29 cellular contexts compared by ENCODE assay signal in genomic region chr1:3711780-3712451, GRCh38. TPM values are rescaled to one million over a fixed set of nuclear protein-coding genes. Genes with fewer than 3 reads are reported as not detected.
A peak's percentile ranks its signal among the peaks of the same experiment; 100 is the strongest.
DNase-seq lines count a peak whose midpoint lies in the region; ATAC-seq and TF ChIP-seq lines count a peak whose summit lies in the region.
"Had no signal": no experiment of that assay in that cellular context is flagged by ENCODE, and none has a peak within 500 bp of the region (broad histone marks: within the 10 kb centered on the region; RNA-seq: fewer than 3 reads in every experiment).

No MANE protein-coding gene starts in this region.

- peak overlapping the region; percentile 47 for H2AK5ac ChIP-seq in neuronal stem cell (ENCODE audit: low read depth, low read length)

- no peak overlapping the region for H2AFZ ChIP-seq in neuronal stem cell (ENCODE audit: low read length)

- peak overlapping the region; percentile 48 for H4K8ac ChIP-seq in neuronal stem cell (ENCODE audit: low read depth, low read length)

- peaks cover 5 to 10% of the 10 kb centered on the region in 2 donors for H3K4me1 ChIP-seq in neuronal stem cell (ENCODE audit: control insufficient read depth in 2 of 2, insufficient read depth in 1 of 2, low read depth in 1 of 2, low read length in 2 of 2)
- H3K4me1 ChIP-seq: colonic mucosa had no signal

- no peak overlapping the region for H2BK120ac ChIP-seq in neuronal stem cell (ENCODE audit: low read depth, low read length)

- H3K9ac ChIP-seq in neuronal stem cell (ENCODE audit: low read depth, low read length, poor library complexity) = no peak overlapping the region
- H3K9ac ChIP-seq: KMS-11 had no signal

- H3K27me3 Mint-ChIP-seq in stimulated activated naive CD8-positive, alpha-beta T cell treated with anti-CD3 and anti-CD28 coated beads, Interleukin-15, amount 100 ng/mL, for 72 hours = peaks cover 45% of the 10 kb centered on the region

- no peak overlapping the region for H2BK12ac ChIP-seq in neuronal stem cell (ENCODE audit: low read length)

- H3K4me1 Mint-ChIP-seq in stimulated activated naive CD8-positive, alpha-beta T cell treated with anti-CD3 and anti-CD28 coated beads, Interleukin-15, amount 100 ng/mL, for 72 hours = no peaks in the 10 kb centered on the region
- H3K4me1 Mint-ChIP-seq: activated B cell treated with CpG ODN at 0.5 μM for 24 hours; activated naive CD8-positive, alpha-beta T cell treated with anti-CD3 and anti-CD28 coated beads, Interleukin-2, amount 50 U/mL, for 24 hours; CD4-positive, CD25-positive, alpha-beta regulatory T cell; neural crest cell had no signal

- no peak overlapping the region for H3K4me3 Mint-ChIP-seq in stimulated activated naive CD8-positive, alpha-beta T cell treated with anti-CD3 and anti-CD28 coated beads, Interleukin-15, amount 100 ng/mL, for 72 hours
- H3K4me3 Mint-ChIP-seq: activated B cell treated with CpG ODN at 0.5 μM for 24 hours; activated naive CD8-positive, alpha-beta T cell treated with anti-CD3 and anti-CD28 coated beads, Interleukin-2, amount 50 U/mL, for 24 hours; CD4-positive, CD25-positive, alpha-beta regulatory T cell; neural crest cell; type B pancreatic cell had no signal

- WGBS in neuronal stem cell (ENCODE audit: extremely low coverage in 2 of 2, insufficient read length in 2 of 2, insufficient replicate concordance in 1 of 2), 2 donors = 100% methylated on average over 1 of the region's 24 CpGs; no CpG with 5 or more reads in 1 of the 2 donors

- H3K79me1 ChIP-seq in neuronal stem cell (ENCODE audit: low read depth, low read length) = peaks cover 2% of the 10 kb centered on the region

- no peaks in the 10 kb centered on the region for H3K9me3 ChIP-seq in neuronal stem cell (replicated peaks in 1 of 2; ENCODE audit: control insufficient read depth in 2 of 2, insufficient read depth in 1 of 2, low read depth in 1 of 2, low read length in 2 of 2)
- H3K9me3 ChIP-seq: body of pancreas, colonic mucosa, stomach had no signal

- H3K27ac ChIP-seq in cingulate gyrus (ENCODE audit: low read depth, low read length) = peak overlapping the region; percentile 88
- no peak overlapping the region for H3K27ac ChIP-seq in neuronal stem cell (replicated peaks; ENCODE audit: low read length)
- H3K27ac ChIP-seq: body of pancreas, colonic mucosa, KMS-11, stomach had no signal

- peak overlapping the region; percentile 85 for H2BK15ac ChIP-seq in neuronal stem cell (ENCODE audit: low read length)

- no peak overlapping the region for H3K4me3 ChIP-seq in neuronal stem cell (ENCODE audit: low read length in 2 of 2)
- H3K4me3 ChIP-seq: body of pancreas, colonic mucosa, lung, stomach had no signal

- peak overlapping the region; percentile 56 for H3K14ac ChIP-seq in neuronal stem cell (ENCODE audit: low read length)

- DNase-seq in HPDE6-E6E7 (ENCODE audit: extremely low spot score) (peak; percentile 60), neuronal stem cell (ENCODE audit: low spot score) (no peak), NCI-H524 (lab: John Stamatoyannopoulos, UW) (no peak)
- DNase-seq in stimulated activated naive CD8-positive, alpha-beta T cell treated with anti-CD3 and anti-CD28 coated beads, Interleukin-15, amount 100 ng/mL, for 72 hours = no peak
- DNase-seq: activated B cell treated with CpG ODN at 0.5 μM for 24 hours; activated CD4-positive, alpha-beta T cell treated with anti-CD3 and anti-CD28 coated beads, Interleukin-2, amount 50 U/mL, for 4 hours; activated CD8-positive, alpha-beta memory T cell treated with anti-CD3 and anti-CD28 coated beads, Interleukin-2, amount 50 U/mL, for 4 hours; activated naive CD8-positive, alpha-beta T cell treated with anti-CD3 and anti-CD28 coated beads, Interleukin-2, amount 50 U/mL, for 24 hours; body of pancreas; CD4-positive, CD25-positive, alpha-beta regulatory T cell; colonic mucosa; islet precursor cell; MV-4-11; NCI-H1694; NCI-H748 treated with DMSO at 0.1 percent for 48 hours; Right ventricle myocardium superior; stimulated activated CD4-positive, alpha-beta T cell treated with anti-CD3 and anti-CD28 coated beads, Interleukin-15, amount 100 ng/mL, for 24 hours; stomach; T-helper 9 cell had no signal

- peak overlapping the region; percentile 93 for H3K23ac ChIP-seq in neuronal stem cell (ENCODE audit: low read depth, low read length, poor library complexity)

- ATAC-seq in SK-N-SH treated with all-trans-retinoic acid at 6 μM for 48 hours (no peak), HG03565 (IDR thresholded peaks at IDR 0.05; ENCODE audit: unreplicated experiment) (no peak), HG02970 (IDR thresholded peaks at IDR 0.05; ENCODE audit: low FRiP score, unreplicated experiment) (no peak)
- ATAC-seq in stimulated activated naive CD8-positive, alpha-beta T cell treated with anti-CD3 and anti-CD28 coated beads, Interleukin-15, amount 100 ng/mL, for 72 hours = no peak
- ATAC-seq: activated naive CD8-positive, alpha-beta T cell treated with anti-CD3 and anti-CD28 coated beads, Interleukin-2, amount 50 U/mL, for 24 hours; body of pancreas; sciatic nerve had no signal

- no peak overlapping the region for H2BK5ac ChIP-seq in neuronal stem cell (ENCODE audit: low read length)

- no peak overlapping the region for H3K27ac Mint-ChIP-seq in stimulated activated naive CD8-positive, alpha-beta T cell treated with anti-CD3 and anti-CD28 coated beads, Interleukin-15, amount 100 ng/mL, for 72 hours
- H3K27ac Mint-ChIP-seq: activated B cell treated with CpG ODN at 0.5 μM for 24 hours; activated naive CD8-positive, alpha-beta T cell treated with anti-CD3 and anti-CD28 coated beads, Interleukin-2, amount 50 U/mL, for 24 hours; type B pancreatic cell had no signal

- no peak overlapping the region for H3K4me2 ChIP-seq in neuronal stem cell (ENCODE audit: insufficient read depth, low read length, poor library complexity, severe bottlenecking)
- H3K4me2 ChIP-seq: KMS-11 had no signal

- no peaks in the 10 kb centered on the region for H3K9me3 Mint-ChIP-seq in stimulated activated naive CD8-positive, alpha-beta T cell treated with anti-CD3 and anti-CD28 coated beads, Interleukin-15, amount 100 ng/mL, for 72 hours
- H3K9me3 Mint-ChIP-seq: activated B cell treated with CpG ODN at 0.5 μM for 24 hours; activated naive CD8-positive, alpha-beta T cell treated with anti-CD3 and anti-CD28 coated beads, Interleukin-2, amount 50 U/mL, for 24 hours; neural crest cell; type B pancreatic cell had no signal

- H4K91ac ChIP-seq in neuronal stem cell (ENCODE audit: low read depth, low read length, poor library complexity) = no peak overlapping the region

- H3K4ac ChIP-seq in neuronal stem cell (ENCODE audit: low read length) = no peak overlapping the region

- peaks cover 0 to 95% (median 18%) of the 10 kb centered on the region in 3 experiments for H3K27me3 ChIP-seq in neuronal stem cell (ENCODE audit: control insufficient read depth in 3 of 3, insufficient read depth in 3 of 3, low read depth in 1 of 3, low read length in 3 of 3)
- H3K27me3 ChIP-seq: body of pancreas, colonic mucosa had no signal

- H3K18ac ChIP-seq in neuronal stem cell (ENCODE audit: low read length) = peak overlapping the region; percentile 17

- no peaks in the 10 kb centered on the region for H3K36me3 ChIP-seq in neuronal stem cell (replicated peaks in 1 of 2; ENCODE audit: control insufficient read depth in 2 of 2, insufficient read depth in 2 of 2, low read length in 2 of 2)
- H3K36me3 ChIP-seq: colonic mucosa, stomach had no signal

TF ChIP-seq in SK-N-SH treated with all-trans-retinoic acid at 6 μM for 48 hours, 23 proteins besides CTCF, POLR2A, EP300 and RAD21:
- TF ChIP-seq TCF4 (CRISPR knock-in tag; IDR thresholded peaks at IDR 0.05; ENCODE audit: borderline replicate concordance) = 0 out of 2 replicates have a peak, but pooled peaks have one; percentile 35
- TF ChIP-seq TOX (CRISPR knock-in tag; IDR thresholded peaks at IDR 0.05; ENCODE audit: borderline replicate concordance) = no peak

RNA-seq across cellular contexts. Expression of gene CCDC27, which starts 40.3 kb away (rescaled TPM):
- polyA plus RNA-seq in neuronal stem cell (2013, experiment 1 of 2) = not detected
- not detected for polyA plus RNA-seq in neuronal stem cell (2013, experiment 2 of 2)
- polyA plus RNA-seq: CD4-positive, CD25-positive, alpha-beta regulatory T cell; fibroblast of lung; lung; stomach had no signal

RNA-seq across cellular contexts. Expression of gene TP73, which starts 59.6 kb away (rescaled TPM):
- polyA plus RNA-seq in neuronal stem cell (2013, experiment 1 of 2) = 0.18 TPM
- polyA plus RNA-seq in neuronal stem cell (2013, experiment 2 of 2) = 0.19 TPM
- polyA plus RNA-seq: fibroblast of lung had no signal
